In genomic region chr1:212609701-212610574, GRCh38 we compare ENCODE assay signal across 7 cellular contexts. TPM values are rescaled to one million over a fixed set of nuclear protein-coding genes. Genes with fewer than 3 reads are reported as not detected.
DNase-seq lines count a peak whose midpoint lies in the region; ATAC-seq and TF ChIP-seq lines count a peak whose summit lies in the region.

No MANE protein-coding gene starts in this region.

- DNase-seq in ELR (ENCODE audit: low read depth): peak; percentile 31
- DNase-seq in Karpas-422: no peak
- no peak for DNase-seq in breast epithelium (ENCODE audit: low spot score in 2 of 2)
- no peak for DNase-seq in occipital lobe (lab: John Stamatoyannopoulos, UW)
- DNase-seq in NCI-H1930 (lab: John Stamatoyannopoulos, UW): no peak

- no peaks in the 10 kb centered on the region; the same call in 1 of the 2 replicates for H4K20me1 ChIP-seq in Karpas-422 (ENCODE audit: insufficient read depth, low read depth, low read length)

- H3K36me3 ChIP-seq in Karpas-422 (ENCODE audit: insufficient read depth, low read length): no peaks in the 10 kb centered on the region
- H3K36me3 ChIP-seq in breast epithelium: no peaks in the 10 kb centered on the region
- no peaks in the 10 kb centered on the region for H3K36me3 ChIP-seq in mucosa of rectum (ENCODE audit: control insufficient read depth in 2 of 2, insufficient read depth in 2 of 2, low read length in 2 of 2)

- H2AFZ ChIP-seq in Karpas-422 (ENCODE audit: low read length): no peak overlapping the region

- H3K79me2 ChIP-seq in Karpas-422 (ENCODE audit: low read length): no peaks in the 10 kb centered on the region

- H3K4me2 ChIP-seq in Karpas-422 (ENCODE audit: low read depth, low read length, poor library complexity, severe bottlenecking): peak overlapping the region; percentile 74

- H3K4me1 ChIP-seq in Karpas-422 (ENCODE audit: low read length) (peaks cover 38% of the 10 kb centered on the region), breast epithelium (no peaks in the 10 kb centered on the region), mucosa of rectum (ENCODE audit: control insufficient read depth in 2 of 2, insufficient read depth in 2 of 2, low read length in 2 of 2) (peaks cover 25 to 31% of the 10 kb centered on the region in 2 donors)

- no peaks in the 10 kb centered on the region for H3K9me2 ChIP-seq in Karpas-422 (replicated peaks; ENCODE audit: insufficient read depth, low read length)

- H3K27ac ChIP-seq in Karpas-422 (ENCODE audit: low read length) (no peak overlapping the region), breast epithelium (peak overlapping the region; percentile 96 to 99), mucosa of rectum (ENCODE audit: low read depth in 2 of 2, low read length in 2 of 2) (peak overlapping the region in 1 of 2 donors; percentile 92)

- no peak for ATAC-seq in GM21423 (IDR thresholded peaks at IDR 0.05; ENCODE audit: unreplicated experiment)

- H3K27me3 ChIP-seq in Karpas-422 (ENCODE audit: low read length) (no peaks in the 10 kb centered on the region), breast epithelium (no peaks in the 10 kb centered on the region), mucosa of rectum (ENCODE audit: control insufficient read depth in 2 of 2, insufficient read depth in 2 of 2, low read length in 2 of 2) (peaks cover 0 to 10% of the 10 kb centered on the region in 2 donors)

- no peak for TF ChIP-seq CTCF in breast epithelium (IDR thresholded peaks at IDR 0.05)

- TF ChIP-seq POLR2A in breast epithelium (IDR thresholded peaks at IDR 0.05): peak; percentile 20

- no peaks in the 10 kb centered on the region for H3K9me3 ChIP-seq in Karpas-422 (ENCODE audit: low read length)
- no peaks in the 10 kb centered on the region for H3K9me3 ChIP-seq in breast epithelium
- no peaks in the 10 kb centered on the region for H3K9me3 ChIP-seq in mucosa of rectum (ENCODE audit: control insufficient read depth in 2 of 2, low read length in 2 of 2)

- intact Hi-C loops in breast epithelium (cut with DNase I; ENCODE audit: low total_unique reads): loop anchor here (5.0 kb wide), 1 partner anchor 43 kb away; no protein-coding TSS in a partner anchor

- H3K9ac ChIP-seq in Karpas-422 (ENCODE audit: low read length) (no peak overlapping the region), mucosa of rectum (ENCODE audit: low read depth in 1 of 2, low read length in 2 of 2) (peak overlapping the region; percentile 84 to 91)

- H3K4me3 ChIP-seq in Karpas-422 (ENCODE audit: low read length) (peak overlapping the region; percentile 64; the same call in 1 of the 2 replicates), breast epithelium (peak overlapping the region; percentile 74 to 93 (median 82)), mucosa of rectum (ENCODE audit: low read length in 2 of 2) (peak overlapping the region; percentile 77 to 78)

RNA-seq across cellular contexts. Expression of gene ATF3, which starts 1.4 kb away (rescaled TPM):
- 4.1 and 8.0 TPM in 2 replicates for total RNA-seq in Karpas-422 (2014; rRNA removed; shearing (Covaris generic); ENCODE audit: low replicate concordance)
- total RNA-seq in breast epithelium (10 to 100 TPM in 2 of 3 donors, 1 to 10 TPM in 1; 6.7 to 90.9 (median 26.9) TPM), occipital lobe (3.1 TPM)
